8 cellular contexts compared by ENCODE assay signal in genomic region chr6:25788305-25788922, GRCh38. TPM values are rescaled to one million over a fixed set of nuclear protein-coding genes. Genes with fewer than 3 reads are reported as not detected.
DNase-seq lines count a peak whose midpoint lies in the region; ATAC-seq and TF ChIP-seq lines count a peak whose summit lies in the region.

No MANE protein-coding gene starts in this region.

- intact Hi-C loops in body of pancreas (cut with DNase I) (no loop called here), lower lobe of right lung (cut with DNase I) (no loop called here), testis (cut with DNase I; ENCODE audit: low total_unique reads) (no loop called here)

- DNase-seq in DND-41 (peak; percentile 48), HK-2 (ENCODE audit: unreplicated experiment) (peak; percentile 38), SKM-1 treated with dmso at 0.1 percent for 144 hours (lab: John Stamatoyannopoulos, UW; ENCODE audit: unreplicated experiment) (peak; percentile 32), body of pancreas (peak; percentile 60 to 70 (median 68)), lower lobe of right lung (peak; percentile 44), testis (peak; percentile 45), NCI-H2227 (lab: John Stamatoyannopoulos, UW; ENCODE audit: unreplicated experiment) (no peak)

- H3K79me2 ChIP-seq in DND-41 (ENCODE audit: insufficient read depth, low read length), result no peaks in the 10 kb centered on the region

- WGBS in body of pancreas, 2 donors, result 47 to 50% methylated on average over 4 of the region's 4 CpGs
- WGBS in testis, 2 donors, result 64 to 82% methylated on average over 4 of the region's 4 CpGs
- 29% methylated on average over 2 of the region's 4 CpGs; no CpG with 5 or more reads in 1 of the 2 donors for WGBS in gastroesophageal sphincter (ENCODE audit: low coverage in 1 of 2), 2 donors

- no peaks in the 10 kb centered on the region for H4K20me1 ChIP-seq in DND-41 (ENCODE audit: insufficient read depth, low read length)

- H3K9ac ChIP-seq in DND-41 (ENCODE audit: low read depth, low read length), result no peak overlapping the region

- H3K4me1 ChIP-seq in DND-41 (ENCODE audit: insufficient read depth, low read length), result no peaks in the 10 kb centered on the region
- no peaks in the 10 kb centered on the region for H3K4me1 ChIP-seq in body of pancreas
- H3K4me1 ChIP-seq in lower lobe of right lung, result no peaks in the 10 kb centered on the region
- H3K4me1 ChIP-seq in testis, result no peaks in the 10 kb centered on the region
- no peaks in the 10 kb centered on the region for H3K4me1 ChIP-seq in gastroesophageal sphincter

- H3K36me3 ChIP-seq in DND-41 (ENCODE audit: insufficient read depth, low read length), result no peaks in the 10 kb centered on the region
- no peaks in the 10 kb centered on the region for H3K36me3 ChIP-seq in body of pancreas (replicated peaks in 1 of 2; ENCODE audit: insufficient read depth in 1 of 2, low read depth in 2 of 2)
- H3K36me3 ChIP-seq in lower lobe of right lung, result no peaks in the 10 kb centered on the region
- no peaks in the 10 kb centered on the region for H3K36me3 ChIP-seq in testis (ENCODE audit: low read depth, missing control alignments)
- H3K36me3 ChIP-seq in gastroesophageal sphincter, result no peaks in the 10 kb centered on the region

- H3K9me3 ChIP-seq in DND-41 (ENCODE audit: insufficient read depth, low read length, severe bottlenecking) (no peaks in the 10 kb centered on the region), body of pancreas (no peaks in the 10 kb centered on the region), lower lobe of right lung (no peaks in the 10 kb centered on the region), testis (no peaks in the 10 kb centered on the region), gastroesophageal sphincter (no peaks in the 10 kb centered on the region)

- H3K27me3 ChIP-seq in DND-41 (ENCODE audit: insufficient read depth, low read length, poor library complexity) (no peaks in the 10 kb centered on the region), body of pancreas (no peaks in the 10 kb centered on the region), lower lobe of right lung (ENCODE audit: low read depth) (no peaks in the 10 kb centered on the region), testis (no peaks in the 10 kb centered on the region), gastroesophageal sphincter (no peaks in the 10 kb centered on the region)

- no peak overlapping the region for H2AFZ ChIP-seq in DND-41 (ENCODE audit: low read depth, low read length)

- ATAC-seq in DND-41 (ENCODE audit: insufficient read depth, low read depth) (peak; percentile 64; the same call in 2 of the 3 replicates), body of pancreas (peak; percentile 68), lower lobe of right lung (peak; percentile 83 to 85), gastroesophageal sphincter (no peak)

- H3K4me2 ChIP-seq in DND-41 (ENCODE audit: insufficient read depth, low read length), result no peak overlapping the region

- H3K27ac ChIP-seq in DND-41 (ENCODE audit: low read length), result no peak overlapping the region
- H3K27ac ChIP-seq in body of pancreas, result no peak overlapping the region
- no peak overlapping the region for H3K27ac ChIP-seq in lower lobe of right lung
- H3K27ac ChIP-seq in testis, result no peak overlapping the region
- H3K27ac ChIP-seq in gastroesophageal sphincter, result no peak overlapping the region

- no peak for TF ChIP-seq POLR2A in body of pancreas (IDR thresholded peaks at IDR 0.05)
- TF ChIP-seq POLR2A in testis (IDR thresholded peaks at IDR 0.05), result no peak
- TF ChIP-seq POLR2A in gastroesophageal sphincter (IDR thresholded peaks at IDR 0.05), result no peak

- H3K4me3 ChIP-seq in DND-41 (ENCODE audit: low read depth in 1 of 2, low read length in 2 of 2) (no peak overlapping the region), body of pancreas (no peak overlapping the region), lower lobe of right lung (no peak overlapping the region), testis (no peak overlapping the region), gastroesophageal sphincter (no peak overlapping the region)

- TF ChIP-seq EP300 in gastroesophageal sphincter (IDR thresholded peaks at IDR 0.05), result no peak

- TF ChIP-seq CTCF in DND-41 (IDR thresholded peaks at IDR 0.05; ENCODE audit: borderline replicate concordance, extremely low read depth, low read length, poor library complexity, severe bottlenecking) (peak; percentile 73), body of pancreas (IDR thresholded peaks at IDR 0.05) (peak in 6 of 7 experiments; percentile 16 to 70 (median 60)), lower lobe of right lung (IDR thresholded peaks at IDR 0.05) (peak; percentile 53), testis (IDR thresholded peaks at IDR 0.05) (peak in 2 of 3 experiments; percentile 13 to 23), gastroesophageal sphincter (IDR thresholded peaks at IDR 0.05) (peak in 2 of 4 experiments; percentile 13 to 46)

RNA-seq across cellular contexts. Expression of gene SLC17A4, which starts 33.9 kb away (rescaled TPM):
- total RNA-seq in body of pancreas, result 10 to 100 TPM in 1 of 2 donors, 1 to 10 TPM in 1; 4.0 to 10.6 TPM
- not detected for total RNA-seq in lower lobe of right lung
- total RNA-seq in testis, result under 1 TPM; 0.24 to 0.37 TPM
- 0.45 TPM for polyA plus RNA-seq in testis (ENCODE audit: insufficient read depth, low read depth, low replicate concordance)
- not detected for total RNA-seq in gastroesophageal sphincter

RNA-seq across cellular contexts. Expression of gene SLC17A1, which starts 43.4 kb away (rescaled TPM):
- total RNA-seq in body of pancreas (not detected), lower lobe of right lung (not detected), testis (1 to 10 TPM in 1 of 2 donors, under 1 TPM in 1; 0.99 to 1.0 TPM), gastroesophageal sphincter (not detected)
- 3.9 TPM for polyA plus RNA-seq in testis (ENCODE audit: insufficient read depth, low read depth, low replicate concordance)
